ENCODE assay signal across 8 cellular contexts in the genomic region with DNA sequence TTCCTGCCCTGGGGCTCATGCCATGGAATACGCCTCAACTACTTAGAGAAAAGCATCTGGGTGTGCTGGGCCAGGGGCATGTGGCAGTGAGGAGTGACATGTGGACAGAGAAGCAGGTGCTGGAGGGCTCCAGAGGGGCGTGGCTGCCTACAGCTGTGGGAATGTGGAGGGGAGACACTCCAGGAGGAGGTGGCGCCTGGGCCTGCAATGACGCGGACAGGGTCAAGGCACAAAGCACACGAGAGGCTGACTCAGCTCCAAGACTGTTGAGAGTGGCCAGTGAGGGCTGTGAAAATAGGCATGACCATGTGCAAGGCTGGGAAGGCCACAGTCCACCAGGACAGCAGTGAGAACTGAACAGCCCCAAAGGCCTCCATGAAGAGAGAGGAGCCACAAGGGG. TPM values are rescaled to one million over a fixed set of nuclear protein-coding genes. Genes with fewer than 3 reads are reported as not detected.
DNase-seq lines count a peak whose midpoint lies in the region; ATAC-seq, FAIRE-seq and TF ChIP-seq lines count a peak whose summit lies in the region.

No MANE protein-coding gene starts in this region.

- no peaks in the 10 kb centered on the region for H3K9me1 ChIP-seq in endothelial cell of umbilical vein (replicated peaks; ENCODE audit: control insufficient read depth, extremely low read depth, insufficient read depth, low read length)

- no peak for TF ChIP-seq CTCF in CD8-positive, alpha-beta T cell (IDR thresholded peaks at IDR 0.05)
- no peak for TF ChIP-seq CTCF in MM.1S (IDR thresholded peaks at IDR 0.05; ENCODE audit: low read length)
- TF ChIP-seq CTCF in endothelial cell of umbilical vein (IDR thresholded peaks at IDR 0.05; ENCODE audit: extremely low read depth in 1 of 2, insufficient read depth in 1 of 2, low read depth in 1 of 2, low read length in 2 of 2), result no peak

- TF ChIP-seq POLR2A in endothelial cell of umbilical vein (IDR thresholded peaks at IDR 0.05; ENCODE audit: low read depth, low read length), result no peak

- POLR2A ChIA-PET in CD8-positive, alpha-beta T cell (lab: Charles Lee), result no interaction called here
- POLR2A ChIA-PET in endothelial cell of umbilical vein (lab: Charles Lee), result interaction anchor here (0.8 to 1.5 kb wide), 2 partner anchors 10 to 50 kb away, joined by 3 to 8 read pairs; a partner anchor contains a TSS

- H3K23ac ChIP-seq in neuronal stem cell (ENCODE audit: low read depth, low read length, poor library complexity), result no peak overlapping the region

- CTCF ChIA-PET in CD8-positive, alpha-beta T cell (lab: Charles Lee), result interaction anchor here (1.1 to 8.6 kb wide), 5 partner anchors 10 to 221 kb away, joined by 3 to 63 read pairs (median 3); no protein-coding TSS in a partner anchor
- CTCF ChIA-PET in endothelial cell of umbilical vein (lab: Charles Lee), result interaction anchor here (1.1 to 2.1 kb wide), 9 partner anchors 10 to 73 kb away, joined by 3 to 15 read pairs (median 4); a partner anchor contains a TSS

- intact Hi-C loops in CD8-positive, alpha-beta T cell (cut with DNase I, micrococcal nuclease), result loop anchor here in 1 of 2 experiments (5.0 kb wide), 1 partner anchor 51 kb away; a partner anchor contains a TSS
- intact Hi-C loops in endothelial cell of umbilical vein (cut with micrococcal nuclease), result loop anchor here (2.0 to 10.0 kb wide), 3 partner anchors 51 to 441 kb away; a partner anchor contains a TSS

- H3K9ac ChIP-seq in MM.1S (ENCODE audit: low read length) (no peak overlapping the region), endothelial cell of umbilical vein (replicated peaks; ENCODE audit: extremely low read depth, insufficient read depth, low read length) (peak overlapping the region; percentile 17), neuronal stem cell (ENCODE audit: low read depth, low read length, poor library complexity) (no peak overlapping the region)

- no peak overlapping the region for H3K27ac ChIP-seq in CD8-positive, alpha-beta T cell (ENCODE audit: low read depth, low read length)
- H3K27ac ChIP-seq in MM.1S (ENCODE audit: low read length) (no peak overlapping the region; the same call in 1 of the 2 replicates), endothelial cell of umbilical vein (ENCODE audit: insufficient read depth, low read depth, low read length) (peak overlapping the region; percentile 66), neuronal stem cell (replicated peaks; ENCODE audit: low read length) (no peak overlapping the region)

- no peak overlapping the region for H2AFZ ChIP-seq in MM.1S (ENCODE audit: low read length)
- no peak overlapping the region for H2AFZ ChIP-seq in endothelial cell of umbilical vein (ENCODE audit: low read depth, low read length)
- no peak overlapping the region for H2AFZ ChIP-seq in neuronal stem cell (ENCODE audit: low read length)

- peak overlapping the region; percentile 66 for H2BK5ac ChIP-seq in neuronal stem cell (ENCODE audit: low read length)

- H3K27me3 Mint-ChIP-seq in CD8-positive, alpha-beta T cell (ENCODE audit: low read depth), result no peaks in the 10 kb centered on the region

- peaks cover 6% of the 10 kb centered on the region for H3K9me3 Mint-ChIP-seq in CD8-positive, alpha-beta T cell

- H2BK15ac ChIP-seq in neuronal stem cell (ENCODE audit: low read length), result no peak overlapping the region

- H4K8ac ChIP-seq in neuronal stem cell (ENCODE audit: low read depth, low read length), result no peak overlapping the region

- H3K4me2 ChIP-seq in MM.1S (ENCODE audit: low read depth, low read length) (peak overlapping the region; percentile 51; the same call in 1 of the 2 replicates), endothelial cell of umbilical vein (ENCODE audit: insufficient read depth, low read length) (no peak overlapping the region), neuronal stem cell (ENCODE audit: insufficient read depth, low read length, poor library complexity, severe bottlenecking) (no peak overlapping the region)

- peaks cover 37% of the 10 kb centered on the region for H3K36me3 ChIP-seq in CD8-positive, alpha-beta T cell (ENCODE audit: insufficient read depth, low read length)
- H3K36me3 ChIP-seq in MM.1S (replicated peaks; ENCODE audit: insufficient read depth, low read length) (peaks cover 17% of the 10 kb centered on the region), endothelial cell of umbilical vein (ENCODE audit: control insufficient read depth in 2 of 2, extremely low read depth in 1 of 2, insufficient read depth in 2 of 2, low read length in 2 of 2) (peaks cover 4 to 35% of the 10 kb centered on the region in 2 experiments), neuronal stem cell (replicated peaks in 1 of 2; ENCODE audit: control insufficient read depth in 2 of 2, insufficient read depth in 2 of 2, low read length in 2 of 2) (peaks cover 46 to 91% of the 10 kb centered on the region in 2 donors)

- BruUV-seq in endothelial cell of umbilical vein (replicated peaks; lab: Mats Ljungman, UMichigan), result no TSS peak

- peaks cover 22% of the 10 kb centered on the region for H3F3A ChIP-seq in MM.1S (ENCODE audit: insufficient read depth, low read length)

- no peaks in the 10 kb centered on the region for H3K9me2 ChIP-seq in MM.1S (replicated peaks; ENCODE audit: insufficient read depth, low read length)

- peaks cover 15% of the 10 kb centered on the region for H3K79me1 ChIP-seq in neuronal stem cell (ENCODE audit: low read depth, low read length)

- H3K4ac ChIP-seq in neuronal stem cell (ENCODE audit: low read length), result no peak overlapping the region

- H4K20me1 ChIP-seq in MM.1S (ENCODE audit: insufficient read depth, low read length) (peaks cover 6% of the 10 kb centered on the region; the same call in 1 of the 2 replicates), endothelial cell of umbilical vein (replicated peaks; ENCODE audit: control insufficient read depth, extremely low read depth, insufficient read depth, low read length) (no peaks in the 10 kb centered on the region)

- ATAC-seq in CD8-positive, alpha-beta T cell, result no peak
- ATAC-seq in GM19328 (IDR thresholded peaks at IDR 0.05; ENCODE audit: unreplicated experiment), result no peak
- ATAC-seq in HG02840 (IDR thresholded peaks at IDR 0.05; ENCODE audit: low FRiP score, unreplicated experiment), result no peak

- no peak for DNase-seq in CD8-positive, alpha-beta T cell
- no peak for DNase-seq in MM.1S
- peak; percentile 52 for DNase-seq in endothelial cell of umbilical vein (ENCODE audit: low read depth, low spot score)
- no peak for DNase-seq in neuronal stem cell (ENCODE audit: low spot score)
- no peak for DNase-seq in T-helper 9 cell
- DNase-seq in effector CD8-positive, alpha-beta T cell (lab: John Stamatoyannopoulos, UW), result no peak

- H3K9me3 ChIP-seq in CD8-positive, alpha-beta T cell (ENCODE audit: low read length), result no peaks in the 10 kb centered on the region
- H3K9me3 ChIP-seq in MM.1S (replicated peaks; ENCODE audit: insufficient read depth, low read length) (no peaks in the 10 kb centered on the region), endothelial cell of umbilical vein (replicated peaks; ENCODE audit: control insufficient read depth, insufficient read depth, low read length) (no peaks in the 10 kb centered on the region), neuronal stem cell (replicated peaks in 1 of 2; ENCODE audit: control insufficient read depth in 2 of 2, insufficient read depth in 1 of 2, low read depth in 1 of 2, low read length in 2 of 2) (peaks cover 0 to 13% of the 10 kb centered on the region in 2 donors)

- H3K18ac ChIP-seq in neuronal stem cell (ENCODE audit: low read length), result no peak overlapping the region

- H2BK12ac ChIP-seq in neuronal stem cell (ENCODE audit: low read length), result no peak overlapping the region

- no peak overlapping the region for H3K4me3 ChIP-seq in CD8-positive, alpha-beta T cell (ENCODE audit: low read depth, low read length)
- no peak overlapping the region for H3K4me3 ChIP-seq in MM.1S (ENCODE audit: low read length)
- no peak overlapping the region for H3K4me3 ChIP-seq in endothelial cell of umbilical vein (replicated peaks in 1 of 3; ENCODE audit: insufficient read depth in 1 of 3, low read depth in 1 of 3, low read length in 3 of 3)
- peak overlapping the region in 1 of 2 donors; percentile 60 for H3K4me3 ChIP-seq in neuronal stem cell (ENCODE audit: low read length in 2 of 2)

- H3K27ac Mint-ChIP-seq in CD8-positive, alpha-beta T cell, result peak overlapping the region; percentile 80

- peaks cover 46% of the 10 kb centered on the region for H3K4me1 Mint-ChIP-seq in CD8-positive, alpha-beta T cell (ENCODE audit: low read depth)

- FAIRE-seq in endothelial cell of umbilical vein (lab: Jason Lieb, UNC), result peak; percentile 86

- H3K27me3 ChIP-seq in CD8-positive, alpha-beta T cell (ENCODE audit: insufficient read depth, low read length), result no peaks in the 10 kb centered on the region
- no peaks in the 10 kb centered on the region for H3K27me3 ChIP-seq in MM.1S (replicated peaks; ENCODE audit: insufficient read depth, low read length)
- no peaks in the 10 kb centered on the region for H3K27me3 ChIP-seq in endothelial cell of umbilical vein (ENCODE audit: control insufficient read depth in 2 of 2, insufficient read depth in 2 of 2, low read length in 2 of 2)
- H3K27me3 ChIP-seq in neuronal stem cell (ENCODE audit: control insufficient read depth in 3 of 3, insufficient read depth in 3 of 3, low read depth in 1 of 3, low read length in 3 of 3), result no peaks in the 10 kb centered on the region

- no peak overlapping the region for H4K91ac ChIP-seq in neuronal stem cell (ENCODE audit: low read depth, low read length, poor library complexity)

- no peak overlapping the region for H2BK120ac ChIP-seq in neuronal stem cell (ENCODE audit: low read depth, low read length)

- no CpG with 5 or more reads among the region's 6 CpGs for WGBS in neuronal stem cell (ENCODE audit: extremely low coverage in 2 of 2, insufficient read length in 2 of 2, insufficient replicate concordance in 1 of 2), 2 donors

- H3K36me3 Mint-ChIP-seq in CD8-positive, alpha-beta T cell, result peaks cover 73% of the 10 kb centered on the region

- H3K14ac ChIP-seq in neuronal stem cell (ENCODE audit: low read length), result peak overlapping the region; percentile 91

- H3K79me2 ChIP-seq in MM.1S (ENCODE audit: low read length) (peaks cover 65% of the 10 kb centered on the region), endothelial cell of umbilical vein (ENCODE audit: control insufficient read depth, insufficient read depth, low read length) (peaks cover 42% of the 10 kb centered on the region)

- no peak overlapping the region for H2AK5ac ChIP-seq in neuronal stem cell (ENCODE audit: low read depth, low read length)

- peaks cover 38% of the 10 kb centered on the region for H3K4me1 ChIP-seq in CD8-positive, alpha-beta T cell (ENCODE audit: insufficient read depth, low read length)
- H3K4me1 ChIP-seq in MM.1S (ENCODE audit: low read length) (peaks cover 36% of the 10 kb centered on the region), endothelial cell of umbilical vein (ENCODE audit: control insufficient read depth, extremely low read depth, insufficient read depth, low read length) (peaks cover 37% of the 10 kb centered on the region), neuronal stem cell (ENCODE audit: control insufficient read depth in 2 of 2, insufficient read depth in 1 of 2, low read depth in 1 of 2, low read length in 2 of 2) (no peaks in the 10 kb centered on the region)

- dilution Hi-C loops in endothelial cell of umbilical vein (cut with MboI; ENCODE audit: extremely low pct_ligation_motif_present, low sequenced_read_pairs), result no loop called here

- no peak overlapping the region for H3K4me3 Mint-ChIP-seq in CD8-positive, alpha-beta T cell

RNA-seq across cellular contexts. Expression of a gene that starts 48.5 kb away (rescaled TPM):
- total RNA-seq in CD8-positive, alpha-beta T cell, result not detected
- 0.46 and 0.65 TPM in 2 replicates for total RNA-seq in endothelial cell of umbilical vein
- 0.08 TPM in 1 of 2 replicates, not detected in the other for polyA plus RNA-seq in endothelial cell of umbilical vein
- 0.14 and 0.25 TPM in 2 replicates for polyA plus RNA-seq in endothelial cell of umbilical vein (2011; cell fraction: cytosol; rRNA removed)
- polyA plus RNA-seq in endothelial cell of umbilical vein (2011; cell fraction: nucleus; rRNA removed), result 0.15 and 0.30 TPM in 2 replicates
- 0.17 TPM in 1 of 2 replicates, not detected in the other for polyA plus RNA-seq in endothelial cell of umbilical vein (2012)
- polyA minus RNA-seq in endothelial cell of umbilical vein, result not detected in 2 replicates
- not detected for polyA minus RNA-seq in endothelial cell of umbilical vein (2011; cell fraction: cytosol; rRNA and poly(A)+ RNA removed)
- not detected in 2 replicates for polyA minus RNA-seq in endothelial cell of umbilical vein (2011; cell fraction: nucleus; rRNA and poly(A)+ RNA removed)
- polyA plus RNA-seq in neuronal stem cell (2013, experiment 1 of 2), result 2.2 TPM
- 2.6 TPM for polyA plus RNA-seq in neuronal stem cell (2013, experiment 2 of 2)

RNA-seq across cellular contexts. Expression of a gene that starts 50.5 kb away (rescaled TPM):
- total RNA-seq in CD8-positive, alpha-beta T cell, result 100 to 1,000 TPM in 1 of 2 experiments, 10 to 100 TPM in 1; 99.9 to 107 TPM
- 45.0 and 50.5 TPM in 2 replicates for total RNA-seq in endothelial cell of umbilical vein
- 31.2 and 35.1 TPM in 2 replicates for polyA plus RNA-seq in endothelial cell of umbilical vein
- 48.1 and 49.0 TPM in 2 replicates for polyA plus RNA-seq in endothelial cell of umbilical vein (2011; cell fraction: cytosol; rRNA removed)
- polyA plus RNA-seq in endothelial cell of umbilical vein (2011; cell fraction: nucleus; rRNA removed), result 58.5 and 62.2 TPM in 2 replicates
- 24.0 and 28.2 TPM in 2 replicates for polyA plus RNA-seq in endothelial cell of umbilical vein (2012)
- polyA minus RNA-seq in endothelial cell of umbilical vein, result 64.5 and 73.4 TPM in 2 replicates
- polyA minus RNA-seq in endothelial cell of umbilical vein (2011; cell fraction: cytosol; rRNA and poly(A)+ RNA removed), result 13.3 TPM
- 64.2 and 70.6 TPM in 2 replicates for polyA minus RNA-seq in endothelial cell of umbilical vein (2011; cell fraction: nucleus; rRNA and poly(A)+ RNA removed)
- 56.1 TPM for polyA plus RNA-seq in neuronal stem cell (2013, experiment 1 of 2)
- 55.5 TPM for polyA plus RNA-seq in neuronal stem cell (2013, experiment 2 of 2)

RNA-seq across cellular contexts. Expression of a gene that starts 53.4 kb away (rescaled TPM):
- total RNA-seq in CD8-positive, alpha-beta T cell, result 100 to 1,000 TPM; 187 to 201 TPM
- total RNA-seq in endothelial cell of umbilical vein, result 84.7 and 90.1 TPM in 2 replicates
- polyA plus RNA-seq in endothelial cell of umbilical vein, result 48.0 and 51.9 TPM in 2 replicates
- polyA plus RNA-seq in endothelial cell of umbilical vein (2011; cell fraction: cytosol; rRNA removed), result 18.2 and 22.1 TPM in 2 replicates
- 329 and 436 TPM in 2 replicates for polyA plus RNA-seq in endothelial cell of umbilical vein (2011; cell fraction: nucleus; rRNA removed)
- 38.7 and 46.6 TPM in 2 replicates for polyA plus RNA-seq in endothelial cell of umbilical vein (2012)
- 38.0 and 60.8 TPM in 2 replicates for polyA minus RNA-seq in endothelial cell of umbilical vein
- 8.8 TPM for polyA minus RNA-seq in endothelial cell of umbilical vein (2011; cell fraction: cytosol; rRNA and poly(A)+ RNA removed)
- 67.7 and 92.5 TPM in 2 replicates for polyA minus RNA-seq in endothelial cell of umbilical vein (2011; cell fraction: nucleus; rRNA and poly(A)+ RNA removed)
- 5.9 TPM for polyA plus RNA-seq in neuronal stem cell (2013, experiment 1 of 2)
- 6.2 TPM for polyA plus RNA-seq in neuronal stem cell (2013, experiment 2 of 2)
